In the genomic region with DNA sequence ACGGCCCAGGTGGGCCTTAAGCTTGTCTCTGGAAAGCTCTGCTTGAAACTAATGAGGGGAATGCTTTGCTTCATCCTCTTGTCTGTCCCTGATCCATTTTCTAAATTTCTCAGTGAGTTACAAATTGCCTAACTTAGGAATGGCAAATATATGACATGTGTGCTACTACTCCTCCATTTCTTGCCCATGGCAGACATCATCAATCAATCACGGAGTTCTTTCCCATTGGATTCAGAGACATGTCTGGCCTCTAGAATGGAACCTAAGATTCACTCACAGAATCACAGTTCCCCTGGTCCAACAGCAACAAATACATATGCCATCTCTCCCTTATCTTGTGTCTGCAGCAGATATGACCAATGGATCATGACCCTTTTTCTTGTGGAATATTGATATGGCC, we compare ENCODE assay signal across 12 cellular contexts. TPM values are rescaled to one million over a fixed set of nuclear protein-coding genes. Genes with fewer than 3 reads are reported as not detected.
"Had no signal": no experiment of that assay in that cellular context is flagged by ENCODE, and none has a peak within 500 bp of the region (broad histone marks: within the 10 kb centered on the region; RNA-seq: fewer than 3 reads in every experiment).

No MANE protein-coding gene starts in this region.

- ATAC-seq: GM23338, HCT116 had no signal

- FAIRE-seq: H1, H54 had no signal

- DNase-seq: GM23248, GOT3, H7, H9, HCEC 1CT, HFFc6 had no signal

- H3K27ac ChIP-seq: GM23248 had no signal

- H3K4me3 Mint-ChIP-seq: GM23338, H9, HFFc6 had no signal

- H3K27ac Mint-ChIP-seq: GM23338, H9, HFFc6 had no signal

- H3K4me1 Mint-ChIP-seq: GM23338 had no signal

- H3K9ac ChIP-seq: GM23248 had no signal

- H3K9me3 Mint-ChIP-seq: GM23338, H9, HFFc6 had no signal

- H3K4me1 ChIP-seq: HAP-1 had no signal

- H3K4me3 ChIP-seq: GM23248, GM23338, HAP-1 had no signal

- H2AFZ ChIP-seq: GM23248, GM23338 had no signal

- H3K9me3 ChIP-seq: HAP-1 had no signal

- H3K4me2 ChIP-seq: GM23338 had no signal

- H3K36me3 ChIP-seq: HAP-1 had no signal

RNA-seq across cellular contexts. Expression of a gene that starts 6.6 kb away (rescaled TPM):
- total RNA-seq: GM23248, GM23338, H1, H4, H7, H9, HFFc6 had no signal
- polyA plus RNA-seq: GM23248, GM23338, H1 had no signal

RNA-seq across cellular contexts. Expression of a gene that starts 19.1 kb away (rescaled TPM):
- total RNA-seq: GM23248, GM23338, H1, H4, H7, H9, HFFc6 had no signal
- polyA plus RNA-seq: GM23248, GM23338, H1 had no signal

RNA-seq across cellular contexts. Expression of a gene that starts 41.4 kb away (rescaled TPM):
- total RNA-seq: GM23248, GM23338, H1, H4, H7, H9, HFFc6 had no signal
- polyA plus RNA-seq: GM23248, GM23338, H1 had no signal
